In the genomic region with DNA sequence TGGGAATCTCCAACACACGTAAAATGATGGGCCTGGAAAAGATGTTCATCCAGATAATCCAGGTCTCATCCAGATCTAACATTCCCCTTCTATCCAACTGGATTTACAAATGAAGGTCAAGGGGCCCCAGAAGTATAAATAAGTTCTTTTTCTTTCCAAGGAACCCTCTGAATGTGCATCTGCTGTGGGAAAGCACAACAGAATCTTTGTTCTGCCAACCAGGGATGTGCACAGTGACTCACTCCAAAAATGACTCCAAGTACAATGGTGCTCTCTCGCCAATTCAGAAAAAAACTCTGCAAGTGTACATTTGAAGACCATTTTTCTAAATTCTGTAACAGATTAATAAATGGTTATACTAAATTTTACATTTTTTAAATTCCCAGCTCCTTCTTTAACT, we compare ENCODE assay signal across 18 cellular contexts. TPM values are rescaled to one million over a fixed set of nuclear protein-coding genes. Genes with fewer than 3 reads are reported as not detected.
DNase-seq lines count a peak whose midpoint lies in the region; ATAC-seq and TF ChIP-seq lines count a peak whose summit lies in the region.
"Had no signal": no experiment of that assay in that cellular context is flagged by ENCODE, and none has a peak within 500 bp of the region (broad histone marks: within the 10 kb centered on the region; RNA-seq: fewer than 3 reads in every experiment).

No MANE protein-coding gene starts in this region.

- DNase-seq in MCF 10A (ENCODE audit: unreplicated experiment) (no peak), breast epithelium (ENCODE audit: low spot score in 2 of 2) (no peak), mammary epithelial cell (peak; percentile 75), islet precursor cell (peak; percentile 64), tibial nerve (ENCODE audit: low spot score in 2 of 2) (peak in 1 of 2 donors; percentile 9), WERI-Rb-1 (no peak), COR-L47 (lab: John Stamatoyannopoulos, UW) (no peak)
- DNase-seq in naive thymus-derived CD4-positive, alpha-beta T cell = no peak
- DNase-seq: activated effector memory CD4-positive, alpha-beta T cell treated with Interleukin-2 at 50 U/mL for 16 hours; central memory CD4-positive, alpha-beta T cell; DMS153; erythroblast; Kasumi-1; natural killer cell; NCI-H2171 treated with DMSO at 0.1 percent for 48 hours; T-cell; trophoblast cell had no signal

- intact Hi-C loops in MCF 10A (cut with micrococcal nuclease) (no loop called here), breast epithelium (cut with DNase I; ENCODE audit: low total_unique reads) (no loop called here), mammary epithelial cell (cut with micrococcal nuclease) (no loop called here)
- intact Hi-C loops in naive thymus-derived CD4-positive, alpha-beta T cell (cut with micrococcal nuclease) = no loop called here

- H3K4me3 Mint-ChIP-seq in MCF 10A (ENCODE audit: unreplicated experiment) = peak overlapping the region; percentile 12
- peak overlapping the region in 2 of 10 donors; percentile 29 to 33 for H3K4me3 Mint-ChIP-seq in naive thymus-derived CD4-positive, alpha-beta T cell
- H3K4me3 Mint-ChIP-seq: natural killer cell, T-cell had no signal

- TF ChIP-seq CTCF in MCF 10A (IDR thresholded peaks at IDR 0.05; ENCODE audit: unreplicated experiment) = no peak
- no peak for TF ChIP-seq CTCF in breast epithelium (IDR thresholded peaks at IDR 0.05)
- TF ChIP-seq CTCF in mammary epithelial cell (conservative IDR thresholded peaks at IDR 0.05 in 1 of 2, IDR thresholded peaks at IDR 0.05 in 1 of 2; ENCODE audit: extremely low read depth in 1 of 2, insufficient read depth in 1 of 2, low read depth in 1 of 2, low read length in 2 of 2) = no peak
- no peak for TF ChIP-seq CTCF in tibial nerve (IDR thresholded peaks at IDR 0.05)
- no peak for TF ChIP-seq CTCF in WERI-Rb-1 (IDR thresholded peaks at IDR 0.05; ENCODE audit: low read depth, low read length)

- H3K27me3 Mint-ChIP-seq in MCF 10A (ENCODE audit: insufficient read depth, unreplicated experiment) = no peaks in the 10 kb centered on the region
- no peaks in the 10 kb centered on the region for H3K27me3 Mint-ChIP-seq in naive thymus-derived CD4-positive, alpha-beta T cell
- H3K27me3 Mint-ChIP-seq: T-cell had no signal

- CTCF ChIA-PET in MCF 10A (lab: Yijun Ruan, JAX) = interaction anchor here (0.8 to 1.0 kb wide), 2 partner anchors 33 to 422 kb away, joined by 3 to 4 read pairs; no protein-coding TSS in a partner anchor
- CTCF ChIA-PET in mammary epithelial cell (lab: Charles Lee; ENCODE audit: low non-redundant PET) = no interaction called here
- CTCF ChIA-PET in naive thymus-derived CD4-positive, alpha-beta T cell (lab: Charles Lee) = no interaction called here

- dilution Hi-C loops in mammary epithelial cell (cut with HindIII; ENCODE audit: low sequenced_read_pairs) = no loop called here

- H2AFZ ChIP-seq in mammary epithelial cell (ENCODE audit: low read depth, low read length) = no peak overlapping the region

- H3K79me2 ChIP-seq in mammary epithelial cell (ENCODE audit: insufficient read depth, low read length) = peaks cover 97% of the 10 kb centered on the region

- TF ChIP-seq POLR2A in breast epithelium (IDR thresholded peaks at IDR 0.05) (no peak), tibial nerve (IDR thresholded peaks at IDR 0.05) (no peak)

- H3K9me3 Mint-ChIP-seq in MCF 10A (ENCODE audit: unreplicated experiment) = no peaks in the 10 kb centered on the region
- peaks cover 0 to 4% (median 0%) of the 10 kb centered on the region in 11 donors for H3K9me3 Mint-ChIP-seq in naive thymus-derived CD4-positive, alpha-beta T cell
- H3K9me3 Mint-ChIP-seq: natural killer cell, T-cell had no signal

- H3K9ac ChIP-seq in mammary epithelial cell (ENCODE audit: insufficient read depth, low read length) = no peak overlapping the region

- WGBS in mammary epithelial cell (ENCODE audit: low coverage, missing lambda C conversion rate) = 25% methylated on average over 2 of the region's 2 CpGs
- WGBS in tibial nerve, 2 donors = 29 to 38% methylated on average over 2 of the region's 2 CpGs

- H3K27ac ChIP-seq in breast epithelium (no peak overlapping the region), mammary epithelial cell (ENCODE audit: insufficient read depth, low read depth, low read length) (peak overlapping the region; percentile 36), tibial nerve (peak overlapping the region in 3 of 4 donors; percentile 25 to 86 (median 63)), WERI-Rb-1 (no peak overlapping the region)
- no peak overlapping the region for H3K27ac ChIP-seq in naive thymus-derived CD4-positive, alpha-beta T cell (ENCODE audit: low read depth, low read length)
- H3K27ac ChIP-seq: A549 had no signal

- H3K4me2 ChIP-seq in mammary epithelial cell (ENCODE audit: insufficient read depth, low read depth, low read length) = peak overlapping the region; percentile 62
- H3K4me2 ChIP-seq: A549 had no signal

- no peaks in the 10 kb centered on the region for H3K9me3 ChIP-seq in breast epithelium
- H3K9me3 ChIP-seq in mammary epithelial cell (replicated peaks; ENCODE audit: insufficient read depth, low read length) = no peaks in the 10 kb centered on the region
- H3K9me3 ChIP-seq in tibial nerve = no peaks in the 10 kb centered on the region
- H3K9me3 ChIP-seq in WERI-Rb-1 (ENCODE audit: severe bottlenecking) = no peaks in the 10 kb centered on the region
- H3K9me3 ChIP-seq in naive thymus-derived CD4-positive, alpha-beta T cell (ENCODE audit: control insufficient read depth in 2 of 3, low read length in 3 of 3) = no peaks in the 10 kb centered on the region
- H3K9me3 ChIP-seq: A549 had no signal

- no peaks in the 10 kb centered on the region for H3K4me1 ChIP-seq in breast epithelium
- H3K4me1 ChIP-seq in mammary epithelial cell (ENCODE audit: insufficient read depth, low read length) = peaks cover 15% of the 10 kb centered on the region
- peaks cover 0 to 54% (median 6%) of the 10 kb centered on the region in 4 donors for H3K4me1 ChIP-seq in tibial nerve
- H3K4me1 ChIP-seq in naive thymus-derived CD4-positive, alpha-beta T cell (ENCODE audit: control insufficient read depth in 2 of 2, insufficient read depth in 2 of 2, low read length in 2 of 2) = peaks cover 0 to 10% of the 10 kb centered on the region in 2 donors
- H3K4me1 ChIP-seq: A549 had no signal

- peaks cover 37% of the 10 kb centered on the region for H3K4me1 Mint-ChIP-seq in MCF 10A (ENCODE audit: insufficient read depth, unreplicated experiment)
- peaks cover 32 to 80% (median 63%) of the 10 kb centered on the region in 7 donors for H3K4me1 Mint-ChIP-seq in naive thymus-derived CD4-positive, alpha-beta T cell

- H3K27me3 ChIP-seq in breast epithelium = no peaks in the 10 kb centered on the region
- no peaks in the 10 kb centered on the region for H3K27me3 ChIP-seq in mammary epithelial cell (ENCODE audit: insufficient read depth, low read length)
- no peaks in the 10 kb centered on the region for H3K27me3 ChIP-seq in tibial nerve
- H3K27me3 ChIP-seq in WERI-Rb-1 (ENCODE audit: insufficient read depth, low read depth, severe bottlenecking) = no peaks in the 10 kb centered on the region
- H3K27me3 ChIP-seq in naive thymus-derived CD4-positive, alpha-beta T cell (ENCODE audit: control insufficient read depth in 2 of 2, insufficient read depth in 2 of 2, low read length in 2 of 2) = no peaks in the 10 kb centered on the region

- in situ Hi-C loops in mammary epithelial cell (cut with MboI; ENCODE audit: low sequenced_read_pairs in 2 of 2) = no loop called here

- H3K36me3 Mint-ChIP-seq in MCF 10A (ENCODE audit: insufficient read depth, unreplicated experiment) = peaks cover 8% of the 10 kb centered on the region
- peaks cover 12 to 38% (median 33%) of the 10 kb centered on the region in 5 donors for H3K36me3 Mint-ChIP-seq in naive thymus-derived CD4-positive, alpha-beta T cell
- H3K36me3 Mint-ChIP-seq: natural killer cell had no signal

- H3K36me3 ChIP-seq in breast epithelium (no peaks in the 10 kb centered on the region), mammary epithelial cell (ENCODE audit: insufficient read depth, low read length) (peaks cover 5% of the 10 kb centered on the region), tibial nerve (no peaks in the 10 kb centered on the region), WERI-Rb-1 (no peaks in the 10 kb centered on the region; the same call in 1 of the 2 replicates)
- no peaks in the 10 kb centered on the region for H3K36me3 ChIP-seq in naive thymus-derived CD4-positive, alpha-beta T cell (ENCODE audit: control insufficient read depth in 2 of 3, insufficient read depth in 3 of 3, low read length in 3 of 3)

- peak overlapping the region; percentile 6 for H3K27ac Mint-ChIP-seq in MCF 10A (ENCODE audit: low read depth, unreplicated experiment)
- peak overlapping the region in 1 of 9 donors; percentile 48 for H3K27ac Mint-ChIP-seq in naive thymus-derived CD4-positive, alpha-beta T cell

- no peak for ATAC-seq in naive thymus-derived CD4-positive, alpha-beta T cell
- ATAC-seq: A549, natural killer cell, T-cell had no signal

- H4K20me1 ChIP-seq in mammary epithelial cell (ENCODE audit: insufficient read depth, low read length) = no peaks in the 10 kb centered on the region

- no TSS peak for BruUV-seq in MCF 10A (replicated peaks; lab: Mats Ljungman, UMichigan)
- no TSS peak for BruUV-seq in mammary epithelial cell (replicated peaks; lab: Mats Ljungman, UMichigan)

- H3K4me3 ChIP-seq in breast epithelium = no peak overlapping the region
- H3K4me3 ChIP-seq in mammary epithelial cell (replicated peaks in 1 of 3; ENCODE audit: insufficient read depth in 1 of 3, low read depth in 2 of 3, low read length in 3 of 3) = no peak overlapping the region
- H3K4me3 ChIP-seq in tibial nerve = no peak overlapping the region
- H3K4me3 ChIP-seq in WERI-Rb-1 (ENCODE audit: low read depth, low read length) = no peak overlapping the region
- H3K4me3 ChIP-seq in naive thymus-derived CD4-positive, alpha-beta T cell (ENCODE audit: low read length) = no peak overlapping the region
- H3K4me3 ChIP-seq: A549 had no signal

- TF ChIP-seq EP300 in tibial nerve (IDR thresholded peaks at IDR 0.05) = no peak

- POLR2A ChIA-PET in MCF 10A (lab: Yijun Ruan, JAX) = interaction anchor here (1.1 to 1.5 kb wide), 3 partner anchors 10 to 16 kb away, joined by 4 to 5 read pairs (median 4); no protein-coding TSS in a partner anchor
- POLR2A ChIA-PET in naive thymus-derived CD4-positive, alpha-beta T cell (lab: Charles Lee) = no interaction called here

RNA-seq across cellular contexts. Expression of gene RAPGEF6, which starts 12.4 kb away (rescaled TPM):
- total RNA-seq in MCF 10A (2022) (20.5 and 23.4 TPM in 2 replicates), breast epithelium (10 to 100 TPM; 21.8 to 56.3 (median 31.5) TPM), mammary epithelial cell (10 to 100 TPM; 14.4 to 14.8 TPM), tibial nerve (10 to 100 TPM; 25.1 to 36.4 (median 26.6) TPM)
- 5.6 TPM for polyA plus RNA-seq in mammary epithelial cell
- 45.4 TPM for polyA minus RNA-seq in mammary epithelial cell
- total RNA-seq in naive thymus-derived CD4-positive, alpha-beta T cell = 100 to 1,000 TPM in 3 of 5 experiments, 10 to 100 TPM in 2; 50.9 to 186 (median 114) TPM
- 10 to 100 TPM; 36.7 to 49.6 TPM for polyA plus RNA-seq in naive thymus-derived CD4-positive, alpha-beta T cell

Comparison
In these comparisons a context has a peak if more than half of its experiments do, and no peak if none do; other contexts are left out.
1. DNase-seq: peak in mammary epithelial cell (single experiment) and islet precursor cell (single experiment); none in MCF 10A (single experiment), breast epithelium (0 of 2), WERI-Rb-1 (single experiment), COR-L47 (single experiment) and naive thymus-derived CD4-positive, alpha-beta T cell (0 of 9).
2. H3K27ac ChIP-seq: peak in mammary epithelial cell (single experiment) and tibial nerve (3 of 4); none in breast epithelium (0 of 2), WERI-Rb-1 (single experiment) and naive thymus-derived CD4-positive, alpha-beta T cell (single experiment).